In the genomic region with DNA sequence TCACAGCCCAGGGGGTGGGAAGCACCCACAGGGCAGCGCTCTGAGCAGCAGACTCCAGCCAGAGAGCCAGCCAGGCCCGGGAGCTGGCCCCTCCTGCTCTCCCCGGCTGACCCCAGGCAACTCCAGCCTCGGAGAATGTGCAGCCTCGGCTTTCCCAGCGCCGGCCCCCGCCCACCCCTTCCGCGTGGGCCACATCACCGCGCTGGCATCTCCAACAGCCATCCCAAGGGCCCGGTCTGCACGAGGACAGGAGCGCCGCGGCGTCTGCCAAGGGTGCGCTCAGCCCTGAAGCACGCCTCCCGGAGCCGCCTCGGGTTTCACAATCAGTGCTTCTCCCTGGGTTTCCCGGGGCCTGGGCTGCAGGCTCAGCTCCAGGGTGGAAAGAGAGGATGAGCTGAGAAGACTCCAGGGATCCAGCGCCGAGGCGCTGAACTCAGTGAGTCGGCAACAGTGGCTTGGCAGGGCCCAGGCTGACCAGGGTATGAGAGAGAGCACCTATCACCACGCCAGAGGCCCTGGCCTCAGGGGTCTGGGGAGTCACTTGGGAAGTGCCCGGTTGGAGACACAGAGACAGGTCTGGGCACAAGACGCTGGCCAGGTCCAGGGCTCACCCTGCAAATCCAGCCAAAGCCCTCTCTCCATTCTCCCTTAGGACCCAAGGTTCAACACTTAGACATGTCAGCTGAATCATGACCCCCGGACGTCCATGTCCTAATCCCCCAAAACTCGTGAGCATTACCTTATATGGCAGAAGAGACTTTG, we compare ENCODE assay signal across 10 cellular contexts.
DNase-seq lines count a peak whose midpoint lies in the region; ATAC-seq and TF ChIP-seq lines count a peak whose summit lies in the region.
"Had no signal": no experiment of that assay in that cellular context is flagged by ENCODE, and none has a peak within 500 bp of the region (broad histone marks: within the 10 kb centered on the region; RNA-seq: fewer than 3 reads in every experiment).

No MANE protein-coding gene starts in this region.

- H3K4me3 Mint-ChIP-seq in natural killer cell treated with Interleukin-12 subunit alpha and Interleukin-12 subunit beta and Interleukin-15 and Interleukin-18, amount 100 ng/mL, for 72 hours = no peak overlapping the region
- no peak overlapping the region for H3K4me3 Mint-ChIP-seq in natural killer cell
- H3K4me3 Mint-ChIP-seq: activated T-helper 1 cell treated with anti-CD3 and anti-CD28 coated beads, Interleukin-12 subunit alpha, Interleukin-12 subunit beta, Interleukin-2, Interleukin-4 antibody, amounts not matched to agents 30 ng/mL and 10 ng/mL and 1 ng/mL, durations not matched to agents 14 hours and 24 hours and 36 hours had no signal

- peak overlapping the region; percentile 53 to 63 for H3K27ac ChIP-seq in right atrium auricular region

- H3K27me3 ChIP-seq in adipocyte (replicated peaks; ENCODE audit: control insufficient read depth, insufficient read depth, low read length) (no peaks in the 10 kb centered on the region), right atrium auricular region (no peaks in the 10 kb centered on the region)

- H3K9me3 Mint-ChIP-seq in natural killer cell treated with Interleukin-12 subunit alpha and Interleukin-12 subunit beta and Interleukin-15 and Interleukin-18, amount 100 ng/mL, for 72 hours = no peaks in the 10 kb centered on the region
- no peaks in the 10 kb centered on the region for H3K9me3 Mint-ChIP-seq in natural killer cell
- H3K9me3 Mint-ChIP-seq: activated T-helper 1 cell treated with anti-CD3 and anti-CD28 coated beads, Interleukin-12 subunit alpha, Interleukin-12 subunit beta, Interleukin-2, Interleukin-4 antibody, amounts not matched to agents 30 ng/mL and 10 ng/mL and 1 ng/mL, durations not matched to agents 14 hours and 24 hours and 36 hours had no signal

- no peaks in the 10 kb centered on the region for H3K27me3 Mint-ChIP-seq in natural killer cell treated with Interleukin-12 subunit alpha and Interleukin-12 subunit beta and Interleukin-15 and Interleukin-18, amount 100 ng/mL, for 72 hours
- H3K27me3 Mint-ChIP-seq in natural killer cell (ENCODE audit: low read depth in 2 of 2) = no peaks in the 10 kb centered on the region

- DNase-seq in ELF-1 (ENCODE audit: low read depth, low spot score) (peak; percentile 84), adipocyte (ENCODE audit: low read depth) (peak; percentile 100), right atrium auricular region (ENCODE audit: low spot score) (peak; percentile 97), retinal pigment epithelial cell (ENCODE audit: low read depth) (peak; percentile 91), natural killer cell (no peak), COLO829 (ENCODE audit: low spot score) (no peak)
- no peak for DNase-seq in natural killer cell treated with Interleukin-12 subunit alpha and Interleukin-12 subunit beta and Interleukin-15 and Interleukin-18, amount 100 ng/mL, for 72 hours (ENCODE audit: low spot score)

- no peak for TF ChIP-seq CTCF in right atrium auricular region (IDR thresholded peaks at IDR 0.05)
- no peak for TF ChIP-seq CTCF in retinal pigment epithelial cell (conservative IDR thresholded peaks at IDR 0.05; ENCODE audit: low read depth, low read length)
- TF ChIP-seq CTCF in natural killer cell (IDR thresholded peaks at IDR 0.05) = no peak

- no peaks in the 10 kb centered on the region for H3K9me3 ChIP-seq in adipocyte (ENCODE audit: control insufficient read depth, low read length)
- no peaks in the 10 kb centered on the region for H3K9me3 ChIP-seq in right atrium auricular region

- H3K4me3 ChIP-seq in adipocyte (ENCODE audit: low read length) (peak overlapping the region; percentile 43), right atrium auricular region (peak overlapping the region in 1 of 2 donors; percentile 13), retinal pigment epithelial cell (ENCODE audit: low read length) (no peak overlapping the region)
- H3K4me3 ChIP-seq: GM12878 had no signal

- intact Hi-C loops in natural killer cell (cut with micrococcal nuclease) = no loop called here

- H3K36me3 Mint-ChIP-seq in natural killer cell treated with Interleukin-12 subunit alpha and Interleukin-12 subunit beta and Interleukin-15 and Interleukin-18, amount 100 ng/mL, for 72 hours = no peaks in the 10 kb centered on the region
- no peaks in the 10 kb centered on the region for H3K36me3 Mint-ChIP-seq in natural killer cell

- ATAC-seq in natural killer cell treated with Interleukin-12 subunit alpha and Interleukin-12 subunit beta and Interleukin-15 and Interleukin-18, amount 100 ng/mL, for 72 hours = no peak
- ATAC-seq in natural killer cell (no peak), HG02973 (IDR thresholded peaks at IDR 0.05; ENCODE audit: unreplicated experiment) (no peak)
- ATAC-seq: GM12878 had no signal

- H3K36me3 ChIP-seq in adipocyte (ENCODE audit: control insufficient read depth, insufficient read depth, low read length, severe bottlenecking) = peaks cover 13% of the 10 kb centered on the region
- no peaks in the 10 kb centered on the region for H3K36me3 ChIP-seq in right atrium auricular region

- H3K27ac Mint-ChIP-seq in natural killer cell treated with Interleukin-12 subunit alpha and Interleukin-12 subunit beta and Interleukin-15 and Interleukin-18, amount 100 ng/mL, for 72 hours = no peak overlapping the region
- H3K27ac Mint-ChIP-seq in natural killer cell = no peak overlapping the region
- H3K27ac Mint-ChIP-seq: activated T-helper 1 cell treated with anti-CD3 and anti-CD28 coated beads, Interleukin-12 subunit alpha, Interleukin-12 subunit beta, Interleukin-2, Interleukin-4 antibody, amounts not matched to agents 30 ng/mL and 10 ng/mL and 1 ng/mL, durations not matched to agents 14 hours and 24 hours and 36 hours had no signal

- H3K4me1 ChIP-seq in adipocyte (ENCODE audit: control insufficient read depth, insufficient read depth, low read length) (peaks cover 64% of the 10 kb centered on the region), right atrium auricular region (peaks cover 0 to 42% of the 10 kb centered on the region in 2 donors)

- peak overlapping the region; percentile 87 for H3K9ac ChIP-seq in adipocyte (ENCODE audit: low read length)

- no peaks in the 10 kb centered on the region for H3K4me1 Mint-ChIP-seq in natural killer cell treated with Interleukin-12 subunit alpha and Interleukin-12 subunit beta and Interleukin-15 and Interleukin-18, amount 100 ng/mL, for 72 hours (ENCODE audit: low read depth in 2 of 2)
- no peaks in the 10 kb centered on the region for H3K4me1 Mint-ChIP-seq in natural killer cell

Comparison
In these comparisons a context has a peak if more than half of its experiments do, and no peak if none do; other contexts are left out.
1. DNase-seq: peak in ELF-1 (single experiment), adipocyte (single experiment), right atrium auricular region (single experiment) and retinal pigment epithelial cell (single experiment); none in natural killer cell treated with Interleukin-12 subunit alpha and Interleukin-12 subunit beta and Interleukin-15 and Interleukin-18, amount 100 ng/mL, for 72 hours (single experiment), natural killer cell (single experiment) and COLO829 (single experiment).